ENCODE assay signal across 8 cellular contexts in genomic region chr13:42548731-42549554, GRCh38. TPM values are rescaled to one million over a fixed set of nuclear protein-coding genes. Genes with fewer than 3 reads are reported as not detected.
DNase-seq lines count a peak whose midpoint lies in the region; ATAC-seq, FAIRE-seq and TF ChIP-seq lines count a peak whose summit lies in the region.

No MANE protein-coding gene starts in this region.

- H3K27me3 ChIP-seq in heart right ventricle (peaks cover 0 to 17% (median 13%) of the 10 kb centered on the region in 7 donors), H7 (ENCODE audit: control insufficient read depth, insufficient read depth, low read length) (no peaks in the 10 kb centered on the region)

- TF ChIP-seq POLR2A in NB4 (IDR thresholded peaks at IDR 0.05; ENCODE audit: extremely low read depth, insufficient read length): no peak

- intact Hi-C loops in heart right ventricle (cut with DNase I): no loop called here

- H3K36me3 ChIP-seq in heart right ventricle (no peaks in the 10 kb centered on the region), H7 (replicated peaks; ENCODE audit: control insufficient read depth, insufficient read depth, low read length) (no peaks in the 10 kb centered on the region)

- ATAC-seq in HG02610 (IDR thresholded peaks at IDR 0.05; ENCODE audit: unreplicated experiment) (peak; percentile 89), heart right ventricle (peak in 6 of 8 donors; percentile 20 to 83 (median 47))

- WGBS in heart right ventricle, 2 donors: 60 to 67% methylated on average over 10 of the region's 10 CpGs

- FAIRE-seq in GM18507 (lab: Jason Lieb, UNC): peak; percentile 100

- H3K9me3 ChIP-seq in heart right ventricle: no peaks in the 10 kb centered on the region

- DNase-seq in GM18507 (ENCODE audit: extremely low spot score, insufficient read length, low read depth) (peak; percentile 72), NB4 (ENCODE audit: low read depth) (peak; percentile 76), heart right ventricle (peak in 1 of 2 donors; percentile 8), NCI-H524 (lab: John Stamatoyannopoulos, UW) (no peak), NCI-H510A (lab: John Stamatoyannopoulos, UW) (no peak), H7 (no peak), iPS-NIHi11 (ENCODE audit: low spot score) (no peak)

- peaks cover 0 to 5% (median 0%) of the 10 kb centered on the region in 9 donors for H3K4me1 ChIP-seq in heart right ventricle

- TF ChIP-seq CTCF in NB4 (IDR thresholded peaks at IDR 0.05; ENCODE audit: low read depth, low read length): no peak
- TF ChIP-seq CTCF in heart right ventricle (IDR thresholded peaks at IDR 0.05): no peak

- H3K27ac ChIP-seq in heart right ventricle: no peak overlapping the region

- H3K4me3 ChIP-seq in NB4 (ENCODE audit: low read depth, low read length) (no peak overlapping the region), heart right ventricle (no peak overlapping the region), H7 (ENCODE audit: insufficient read depth, low read depth, low read length) (no peak overlapping the region)

RNA-seq across cellular contexts. Expression of gene TNFSF11, which starts 25.0 kb away (rescaled TPM):
- total RNA-seq in heart right ventricle: not detected
- polyA plus RNA-seq in heart right ventricle: not detected
- total RNA-seq in H7 (2014; rRNA removed; shearing (Covaris generic)): 0.90 and 2.6 TPM in 2 replicates

Comparison
In these comparisons a context has a peak if more than half of its experiments do, and no peak if none do; other contexts are left out.
1. DNase-seq: peak in GM18507 (single experiment) and NB4 (single experiment); none in NCI-H524 (0 of 2), NCI-H510A (single experiment), H7 (single experiment) and iPS-NIHi11 (single experiment).